Comparison of ENCODE assay signal across 12 cellular contexts in genomic region chr12:28089363-28089762, GRCh38.
DNase-seq lines count a peak whose midpoint lies in the region; ATAC-seq and TF ChIP-seq lines count a peak whose summit lies in the region.
"Had no signal": no experiment of that assay in that cellular context is flagged by ENCODE, and none has a peak within 500 bp of the region (broad histone marks: within the 10 kb centered on the region; RNA-seq: fewer than 3 reads in every experiment).

No MANE protein-coding gene starts in this region.

- peaks cover 11% of the 10 kb centered on the region for H3K4me1 ChIP-seq in GM23338 (ENCODE audit: insufficient read depth)

- H3K4me1 Mint-ChIP-seq in GM23338 (peaks cover 18% of the 10 kb centered on the region; the same call in 2 of the 3 replicates), osteocyte (ENCODE audit: unreplicated experiment) (peaks cover 42% of the 10 kb centered on the region)

- H3K27me3 Mint-ChIP-seq in GM23338 (ENCODE audit: insufficient read depth, low read depth, poor library complexity) (peaks cover 3% of the 10 kb centered on the region), osteocyte (ENCODE audit: unreplicated experiment) (no peaks in the 10 kb centered on the region)

- H3K36me3 Mint-ChIP-seq in GM23338 (ENCODE audit: low read depth) (no peaks in the 10 kb centered on the region), osteocyte (ENCODE audit: unreplicated experiment) (no peaks in the 10 kb centered on the region)

- peak overlapping the region; percentile 12; the same call in 1 of the 3 replicates for H3K4me3 Mint-ChIP-seq in GM23338
- peak overlapping the region; percentile 34 for H3K4me3 Mint-ChIP-seq in osteocyte (ENCODE audit: unreplicated experiment)
- H3K4me3 Mint-ChIP-seq: stimulated activated naive CD8-positive, alpha-beta T cell treated with anti-CD3 and anti-CD28 coated beads, Interleukin-15, amount 100 ng/mL, for 72 hours had no signal

- no peaks in the 10 kb centered on the region for H3F3A ChIP-seq in GM23338 (replicated peaks; ENCODE audit: low read depth)

- no peak overlapping the region for H3K27ac ChIP-seq in GM23338 (ENCODE audit: low read depth)

- no peaks in the 10 kb centered on the region for H3K79me2 ChIP-seq in GM23338 (replicated peaks; ENCODE audit: insufficient read depth)

- H3K4me2 ChIP-seq in GM23338: 0 out of 2 replicates have a peak overlapping the region, but pooled peaks have one; percentile 8

- DNase-seq in GM23338 (ENCODE audit: low spot score) (peak; percentile 51), NCI-H460 (ENCODE audit: extremely low read depth, low read depth) (peak; percentile 14), dermis microvascular lymphatic vessel endothelial cell (ENCODE audit: low read depth in 2 of 2) (peak; percentile 32 to 55), osteocyte (ENCODE audit: extremely low spot score, unreplicated experiment) (no peak), NCI-H2196 (lab: John Stamatoyannopoulos, UW; ENCODE audit: unreplicated experiment) (no peak), KG1 (lab: John Stamatoyannopoulos, UW) (no peak)
- DNase-seq: NCI-H345; stimulated activated CD4-positive, alpha-beta T cell treated with anti-CD3 and anti-CD28 coated beads, Interleukin-2, amount 100 ng/mL, for 24 hours; stimulated activated naive CD8-positive, alpha-beta T cell treated with anti-CD3 and anti-CD28 coated beads, Interleukin-15, amount 100 ng/mL, for 72 hours; SW 1271 had no signal

- no peaks in the 10 kb centered on the region for H4K20me1 ChIP-seq in GM23338 (replicated peaks; ENCODE audit: insufficient read depth)

- no peaks in the 10 kb centered on the region for H3K36me3 ChIP-seq in GM23338 (ENCODE audit: insufficient read depth)

- H3K27ac Mint-ChIP-seq in GM23338 (no peak overlapping the region), osteocyte (ENCODE audit: unreplicated experiment) (peak overlapping the region; percentile 58)
- H3K27ac Mint-ChIP-seq: stimulated activated naive CD8-positive, alpha-beta T cell treated with anti-CD3 and anti-CD28 coated beads, Interleukin-15, amount 100 ng/mL, for 72 hours had no signal

- no peak for TF ChIP-seq CTCF in GM23338 (conservative IDR thresholded peaks at IDR 0.05; ENCODE audit: low read depth in 2 of 2)
- TF ChIP-seq CTCF in osteocyte (IDR thresholded peaks at IDR 0.05): no peak

- ATAC-seq in GM23338: peak; percentile 82
- ATAC-seq in HG02852 (IDR thresholded peaks at IDR 0.05; ENCODE audit: unreplicated experiment): no peak
- no peak for ATAC-seq in GM18909 (IDR thresholded peaks at IDR 0.05; ENCODE audit: poor library complexity, unreplicated experiment)
- ATAC-seq: stimulated activated naive CD8-positive, alpha-beta T cell treated with anti-CD3 and anti-CD28 coated beads, Interleukin-15, amount 100 ng/mL, for 72 hours had no signal

- no peak overlapping the region for H3K4me3 ChIP-seq in GM23338

- H3K9me3 Mint-ChIP-seq in GM23338 (no peaks in the 10 kb centered on the region), osteocyte (ENCODE audit: unreplicated experiment) (no peaks in the 10 kb centered on the region)
- H3K9me3 Mint-ChIP-seq: stimulated activated naive CD8-positive, alpha-beta T cell treated with anti-CD3 and anti-CD28 coated beads, Interleukin-15, amount 100 ng/mL, for 72 hours had no signal

- H3K9me2 ChIP-seq in GM23338 (ENCODE audit: insufficient read depth): no peaks in the 10 kb centered on the region

- H2AFZ ChIP-seq in GM23338: no peak overlapping the region

- no peaks in the 10 kb centered on the region for H3K27me3 ChIP-seq in GM23338 (ENCODE audit: insufficient read depth)

TF ChIP-seq in GM23338, 12 proteins besides CTCF, POLR2A, EP300 and RAD21:
- TF ChIP-seq JUNB (IDR thresholded peaks at IDR 0.05; ENCODE audit: unreplicated experiment) (no peak), EZH2phosphoT487 (IDR thresholded peaks at IDR 0.05; ENCODE audit: unreplicated experiment) (no peak), ZNF331 (CRISPR knock-in tag; IDR thresholded peaks at IDR 0.05; ENCODE audit: low read depth) (no peak), EZH2 (IDR thresholded peaks at IDR 0.05; ENCODE audit: low read depth, unreplicated experiment) (no peak), CREB1 (CRISPR knock-in tag; IDR thresholded peaks at IDR 0.05; ENCODE audit: low read depth) (no peak), NANOG (IDR thresholded peaks at IDR 0.05; ENCODE audit: borderline replicate concordance) (no peak)
- TF ChIP-seq, protein P1, sequence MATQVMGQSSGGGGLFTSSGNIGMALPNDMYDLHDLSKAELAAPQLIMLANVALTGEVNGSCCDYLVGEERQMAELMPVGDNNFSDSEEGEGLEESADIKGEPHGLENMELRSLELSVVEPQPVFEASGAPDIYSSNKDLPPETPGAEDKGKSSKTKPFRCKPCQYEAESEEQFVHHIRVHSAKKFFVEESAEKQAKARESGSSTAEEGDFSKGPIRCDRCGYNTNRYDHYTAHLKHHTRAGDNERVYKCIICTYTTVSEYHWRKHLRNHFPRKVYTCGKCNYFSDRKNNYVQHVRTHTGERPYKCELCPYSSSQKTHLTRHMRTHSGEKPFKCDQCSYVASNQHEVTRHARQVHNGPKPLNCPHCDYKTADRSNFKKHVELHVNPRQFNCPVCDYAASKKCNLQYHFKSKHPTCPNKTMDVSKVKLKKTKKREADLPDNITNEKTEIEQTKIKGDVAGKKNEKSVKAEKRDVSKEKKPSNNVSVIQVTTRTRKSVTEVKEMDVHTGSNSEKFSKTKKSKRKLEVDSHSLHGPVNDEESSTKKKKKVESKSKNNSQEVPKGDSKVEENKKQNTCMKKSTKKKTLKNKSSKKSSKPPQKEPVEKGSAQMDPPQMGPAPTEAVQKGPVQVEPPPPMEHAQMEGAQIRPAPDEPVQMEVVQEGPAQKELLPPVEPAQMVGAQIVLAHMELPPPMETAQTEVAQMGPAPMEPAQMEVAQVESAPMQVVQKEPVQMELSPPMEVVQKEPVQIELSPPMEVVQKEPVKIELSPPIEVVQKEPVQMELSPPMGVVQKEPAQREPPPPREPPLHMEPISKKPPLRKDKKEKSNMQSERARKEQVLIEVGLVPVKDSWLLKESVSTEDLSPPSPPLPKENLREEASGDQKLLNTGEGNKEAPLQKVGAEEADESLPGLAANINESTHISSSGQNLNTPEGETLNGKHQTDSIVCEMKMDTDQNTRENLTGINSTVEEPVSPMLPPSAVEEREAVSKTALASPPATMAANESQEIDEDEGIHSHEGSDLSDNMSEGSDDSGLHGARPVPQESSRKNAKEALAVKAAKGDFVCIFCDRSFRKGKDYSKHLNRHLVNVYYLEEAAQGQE (IDR thresholded peaks at IDR 0.05; ENCODE audit: unreplicated experiment): no peak
- TF ChIP-seq, protein P2, sequence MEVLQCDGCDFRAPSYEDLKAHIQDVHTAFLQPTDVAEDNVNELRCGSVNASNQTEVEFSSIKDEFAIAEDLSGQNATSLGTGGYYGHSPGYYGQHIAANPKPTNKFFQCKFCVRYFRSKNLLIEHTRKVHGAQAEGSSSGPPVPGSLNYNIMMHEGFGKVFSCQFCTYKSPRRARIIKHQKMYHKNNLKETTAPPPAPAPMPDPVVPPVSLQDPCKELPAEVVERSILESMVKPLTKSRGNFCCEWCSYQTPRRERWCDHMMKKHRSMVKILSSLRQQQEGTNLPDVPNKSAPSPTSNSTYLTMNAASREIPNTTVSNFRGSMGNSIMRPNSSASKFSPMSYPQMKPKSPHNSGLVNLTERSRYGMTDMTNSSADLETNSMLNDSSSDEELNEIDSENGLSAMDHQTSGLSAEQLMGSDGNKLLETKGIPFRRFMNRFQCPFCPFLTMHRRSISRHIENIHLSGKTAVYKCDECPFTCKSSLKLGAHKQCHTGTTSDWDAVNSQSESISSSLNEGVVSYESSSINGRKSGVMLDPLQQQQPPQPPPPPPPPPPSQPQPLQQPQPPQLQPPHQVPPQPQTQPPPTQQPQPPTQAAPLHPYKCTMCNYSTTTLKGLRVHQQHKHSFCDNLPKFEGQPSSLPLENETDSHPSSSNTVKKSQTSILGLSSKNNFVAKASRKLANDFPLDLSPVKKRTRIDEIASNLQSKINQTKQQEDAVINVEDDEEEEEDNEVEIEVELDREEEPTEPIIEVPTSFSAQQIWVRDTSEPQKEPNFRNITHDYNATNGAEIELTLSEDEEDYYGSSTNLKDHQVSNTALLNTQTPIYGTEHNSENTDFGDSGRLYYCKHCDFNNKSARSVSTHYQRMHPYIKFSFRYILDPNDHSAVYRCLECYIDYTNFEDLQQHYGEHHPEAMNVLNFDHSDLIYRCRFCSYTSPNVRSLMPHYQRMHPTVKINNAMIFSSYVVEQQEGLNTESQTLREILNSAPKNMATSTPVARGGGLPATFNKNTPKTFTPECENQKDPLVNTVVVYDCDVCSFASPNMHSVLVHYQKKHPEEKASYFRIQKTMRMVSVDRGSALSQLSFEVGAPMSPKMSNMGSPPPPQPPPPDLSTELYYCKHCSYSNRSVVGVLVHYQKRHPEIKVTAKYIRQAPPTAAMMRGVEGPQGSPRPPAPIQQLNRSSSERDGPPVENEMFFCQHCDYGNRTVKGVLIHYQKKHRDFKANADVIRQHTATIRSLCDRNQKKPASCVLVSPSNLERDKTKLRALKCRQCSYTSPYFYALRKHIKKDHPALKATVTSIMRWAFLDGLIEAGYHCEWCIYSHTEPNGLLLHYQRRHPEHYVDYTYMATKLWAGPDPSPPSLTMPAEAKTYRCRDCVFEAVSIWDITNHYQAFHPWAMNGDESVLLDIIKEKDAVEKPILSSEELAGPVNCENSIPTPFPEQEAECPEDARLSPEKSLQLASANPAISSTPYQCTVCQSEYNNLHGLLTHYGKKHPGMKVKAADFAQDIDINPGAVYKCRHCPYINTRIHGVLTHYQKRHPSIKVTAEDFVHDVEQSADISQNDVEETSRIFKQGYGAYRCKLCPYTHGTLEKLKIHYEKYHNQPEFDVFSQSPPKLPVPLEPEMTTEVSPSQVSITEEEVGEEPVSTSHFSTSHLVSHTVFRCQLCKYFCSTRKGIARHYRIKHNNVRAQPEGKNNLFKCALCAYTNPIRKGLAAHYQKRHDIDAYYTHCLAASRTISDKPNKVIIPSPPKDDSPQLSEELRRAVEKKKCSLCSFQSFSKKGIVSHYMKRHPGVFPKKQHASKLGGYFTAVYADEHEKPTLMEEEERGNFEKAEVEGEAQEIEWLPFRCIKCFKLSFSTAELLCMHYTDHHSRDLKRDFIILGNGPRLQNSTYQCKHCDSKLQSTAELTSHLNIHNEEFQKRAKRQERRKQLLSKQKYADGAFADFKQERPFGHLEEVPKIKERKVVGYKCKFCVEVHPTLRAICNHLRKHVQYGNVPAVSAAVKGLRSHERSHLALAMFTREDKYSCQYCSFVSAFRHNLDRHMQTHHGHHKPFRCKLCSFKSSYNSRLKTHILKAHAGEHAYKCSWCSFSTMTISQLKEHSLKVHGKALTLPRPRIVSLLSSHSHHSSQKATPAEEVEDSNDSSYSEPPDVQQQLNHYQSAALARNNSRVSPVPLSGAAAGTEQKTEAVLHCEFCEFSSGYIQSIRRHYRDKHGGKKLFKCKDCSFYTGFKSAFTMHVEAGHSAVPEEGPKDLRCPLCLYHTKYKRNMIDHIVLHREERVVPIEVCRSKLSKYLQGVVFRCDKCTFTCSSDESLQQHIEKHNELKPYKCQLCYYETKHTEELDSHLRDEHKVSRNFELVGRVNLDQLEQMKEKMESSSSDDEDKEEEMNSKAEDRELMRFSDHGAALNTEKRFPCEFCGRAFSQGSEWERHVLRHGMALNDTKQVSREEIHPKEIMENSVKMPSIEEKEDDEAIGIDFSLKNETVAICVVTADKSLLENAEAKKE (CRISPR knock-in tag; IDR thresholded peaks at IDR 0.05): no peak

Comparison
In these comparisons a context has a peak if more than half of its experiments do, and no peak if none do; other contexts are left out.
1. DNase-seq: peak in GM23338 (single experiment), NCI-H460 (single experiment) and dermis microvascular lymphatic vessel endothelial cell (2 of 2); none in osteocyte (single experiment), NCI-H2196 (single experiment) and KG1 (single experiment).